ENCODE assay signal across 20 cellular contexts in the genomic region with DNA sequence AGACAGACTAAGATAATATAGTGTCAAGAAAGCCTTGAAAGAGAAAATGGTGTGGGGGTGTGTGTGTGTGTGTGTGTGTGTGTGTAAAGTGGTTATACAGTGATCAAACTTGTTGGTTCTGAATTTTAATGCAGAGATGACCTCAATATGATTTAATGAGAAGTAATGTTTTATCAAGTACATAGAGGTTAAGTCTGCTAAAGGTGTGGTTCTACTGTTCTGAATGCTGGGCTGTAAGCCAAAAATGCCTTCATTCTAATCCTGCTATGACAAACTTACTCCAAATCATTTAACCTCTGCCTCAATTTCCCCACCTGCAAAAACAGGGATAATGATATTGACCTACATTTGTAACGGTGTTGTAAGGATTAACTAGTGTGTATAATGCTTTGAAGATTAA.
"Had no signal": no experiment of that assay in that cellular context is flagged by ENCODE, and none has a peak within 500 bp of the region (broad histone marks: within the 10 kb centered on the region; RNA-seq: fewer than 3 reads in every experiment).

No MANE protein-coding gene starts in this region.

- H3K4me3 ChIP-seq: coronary artery, esophagus muscularis mucosa, lung, psoas muscle, right atrium auricular region, sigmoid colon, skin epidermis had no signal

- H3K27me3 ChIP-seq: esophagus muscularis mucosa, neutrophil, right atrium auricular region, sigmoid colon had no signal

- DNase-seq: effector CD4-positive, alpha-beta T cell; endodermal cell; foreskin fibroblast; immature natural killer cell; kidney; left cardiac atrium; left ventricle myocardium superior; mesendoderm; naive thymus-derived CD4-positive, alpha-beta T cell; nephron progenitor cell; psoas muscle; sigmoid colon; stimulated activated naive CD4-positive, alpha-beta T cell treated with Interleukin-2 at 50 U/mL for 16 hours had no signal

- H3K9me3 ChIP-seq: esophagus muscularis mucosa, neutrophil, psoas muscle, right atrium auricular region, sigmoid colon had no signal

- ATAC-seq: left cardiac atrium; left ventricle myocardium superior; naive thymus-derived CD4-positive, alpha-beta T cell; psoas muscle had no signal

- H3K36me3 ChIP-seq: esophagus muscularis mucosa, neutrophil, right atrium auricular region, sigmoid colon had no signal

- H3K27ac ChIP-seq: coronary artery, esophagus muscularis mucosa, neutrophil, psoas muscle, right atrium auricular region, sigmoid colon, skin epidermis had no signal

- H3K4me1 ChIP-seq: esophagus muscularis mucosa, right atrium auricular region, sigmoid colon had no signal

- FAIRE-seq: endothelial cell of umbilical vein, kidney had no signal
